ENCODE assay signal across 1 cellular context in the genomic region with DNA sequence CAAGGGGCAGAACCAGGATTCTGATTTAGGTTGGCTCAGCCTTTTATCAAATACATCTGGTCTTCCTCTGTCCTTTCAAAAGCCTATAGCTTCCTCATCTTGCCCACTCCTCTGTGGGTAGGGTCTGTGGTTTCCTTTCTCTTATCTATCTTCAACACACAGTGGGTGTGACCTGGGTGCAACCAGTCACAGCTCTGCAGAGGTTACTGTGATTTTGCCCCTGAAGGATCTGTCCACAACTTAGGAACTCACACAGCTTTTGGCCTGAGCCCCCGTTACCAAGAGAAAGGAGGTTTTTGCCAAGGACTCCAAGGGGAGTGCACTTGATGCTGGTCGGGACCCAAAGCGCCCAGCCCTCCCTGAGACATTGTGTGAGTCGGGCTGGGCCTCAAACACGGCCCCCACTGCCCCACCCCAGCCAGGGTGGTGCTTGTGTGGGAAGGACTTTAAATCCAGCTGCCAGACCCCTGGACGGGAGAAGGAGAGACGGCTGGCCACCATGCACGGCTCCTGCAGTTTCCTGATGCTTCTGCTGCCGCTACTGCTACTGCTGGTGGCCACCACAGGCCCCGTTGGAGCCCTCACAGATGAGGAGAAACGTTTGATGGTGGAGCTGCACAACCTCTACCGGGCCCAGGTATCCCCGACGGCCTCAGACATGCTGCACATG.
TF ChIP-seq lines count a peak whose summit lies in the region.

A gene with protein sequence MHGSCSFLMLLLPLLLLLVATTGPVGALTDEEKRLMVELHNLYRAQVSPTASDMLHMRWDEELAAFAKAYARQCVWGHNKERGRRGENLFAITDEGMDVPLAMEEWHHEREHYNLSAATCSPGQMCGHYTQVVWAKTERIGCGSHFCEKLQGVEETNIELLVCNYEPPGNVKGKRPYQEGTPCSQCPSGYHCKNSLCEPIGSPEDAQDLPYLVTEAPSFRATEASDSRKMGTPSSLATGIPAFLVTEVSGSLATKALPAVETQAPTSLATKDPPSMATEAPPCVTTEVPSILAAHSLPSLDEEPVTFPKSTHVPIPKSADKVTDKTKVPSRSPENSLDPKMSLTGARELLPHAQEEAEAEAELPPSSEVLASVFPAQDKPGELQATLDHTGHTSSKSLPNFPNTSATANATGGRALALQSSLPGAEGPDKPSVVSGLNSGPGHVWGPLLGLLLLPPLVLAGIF (plus strand): TSS at position 477 of the 670 bp plus-strand sequence. CDS start 23 bp downstream, at position 500.

TF ChIP-seq in K562, 482 proteins besides CTCF, POLR2A, EP300 and RAD21 (continued from another document):
- TF ChIP-seq, protein P1, sequence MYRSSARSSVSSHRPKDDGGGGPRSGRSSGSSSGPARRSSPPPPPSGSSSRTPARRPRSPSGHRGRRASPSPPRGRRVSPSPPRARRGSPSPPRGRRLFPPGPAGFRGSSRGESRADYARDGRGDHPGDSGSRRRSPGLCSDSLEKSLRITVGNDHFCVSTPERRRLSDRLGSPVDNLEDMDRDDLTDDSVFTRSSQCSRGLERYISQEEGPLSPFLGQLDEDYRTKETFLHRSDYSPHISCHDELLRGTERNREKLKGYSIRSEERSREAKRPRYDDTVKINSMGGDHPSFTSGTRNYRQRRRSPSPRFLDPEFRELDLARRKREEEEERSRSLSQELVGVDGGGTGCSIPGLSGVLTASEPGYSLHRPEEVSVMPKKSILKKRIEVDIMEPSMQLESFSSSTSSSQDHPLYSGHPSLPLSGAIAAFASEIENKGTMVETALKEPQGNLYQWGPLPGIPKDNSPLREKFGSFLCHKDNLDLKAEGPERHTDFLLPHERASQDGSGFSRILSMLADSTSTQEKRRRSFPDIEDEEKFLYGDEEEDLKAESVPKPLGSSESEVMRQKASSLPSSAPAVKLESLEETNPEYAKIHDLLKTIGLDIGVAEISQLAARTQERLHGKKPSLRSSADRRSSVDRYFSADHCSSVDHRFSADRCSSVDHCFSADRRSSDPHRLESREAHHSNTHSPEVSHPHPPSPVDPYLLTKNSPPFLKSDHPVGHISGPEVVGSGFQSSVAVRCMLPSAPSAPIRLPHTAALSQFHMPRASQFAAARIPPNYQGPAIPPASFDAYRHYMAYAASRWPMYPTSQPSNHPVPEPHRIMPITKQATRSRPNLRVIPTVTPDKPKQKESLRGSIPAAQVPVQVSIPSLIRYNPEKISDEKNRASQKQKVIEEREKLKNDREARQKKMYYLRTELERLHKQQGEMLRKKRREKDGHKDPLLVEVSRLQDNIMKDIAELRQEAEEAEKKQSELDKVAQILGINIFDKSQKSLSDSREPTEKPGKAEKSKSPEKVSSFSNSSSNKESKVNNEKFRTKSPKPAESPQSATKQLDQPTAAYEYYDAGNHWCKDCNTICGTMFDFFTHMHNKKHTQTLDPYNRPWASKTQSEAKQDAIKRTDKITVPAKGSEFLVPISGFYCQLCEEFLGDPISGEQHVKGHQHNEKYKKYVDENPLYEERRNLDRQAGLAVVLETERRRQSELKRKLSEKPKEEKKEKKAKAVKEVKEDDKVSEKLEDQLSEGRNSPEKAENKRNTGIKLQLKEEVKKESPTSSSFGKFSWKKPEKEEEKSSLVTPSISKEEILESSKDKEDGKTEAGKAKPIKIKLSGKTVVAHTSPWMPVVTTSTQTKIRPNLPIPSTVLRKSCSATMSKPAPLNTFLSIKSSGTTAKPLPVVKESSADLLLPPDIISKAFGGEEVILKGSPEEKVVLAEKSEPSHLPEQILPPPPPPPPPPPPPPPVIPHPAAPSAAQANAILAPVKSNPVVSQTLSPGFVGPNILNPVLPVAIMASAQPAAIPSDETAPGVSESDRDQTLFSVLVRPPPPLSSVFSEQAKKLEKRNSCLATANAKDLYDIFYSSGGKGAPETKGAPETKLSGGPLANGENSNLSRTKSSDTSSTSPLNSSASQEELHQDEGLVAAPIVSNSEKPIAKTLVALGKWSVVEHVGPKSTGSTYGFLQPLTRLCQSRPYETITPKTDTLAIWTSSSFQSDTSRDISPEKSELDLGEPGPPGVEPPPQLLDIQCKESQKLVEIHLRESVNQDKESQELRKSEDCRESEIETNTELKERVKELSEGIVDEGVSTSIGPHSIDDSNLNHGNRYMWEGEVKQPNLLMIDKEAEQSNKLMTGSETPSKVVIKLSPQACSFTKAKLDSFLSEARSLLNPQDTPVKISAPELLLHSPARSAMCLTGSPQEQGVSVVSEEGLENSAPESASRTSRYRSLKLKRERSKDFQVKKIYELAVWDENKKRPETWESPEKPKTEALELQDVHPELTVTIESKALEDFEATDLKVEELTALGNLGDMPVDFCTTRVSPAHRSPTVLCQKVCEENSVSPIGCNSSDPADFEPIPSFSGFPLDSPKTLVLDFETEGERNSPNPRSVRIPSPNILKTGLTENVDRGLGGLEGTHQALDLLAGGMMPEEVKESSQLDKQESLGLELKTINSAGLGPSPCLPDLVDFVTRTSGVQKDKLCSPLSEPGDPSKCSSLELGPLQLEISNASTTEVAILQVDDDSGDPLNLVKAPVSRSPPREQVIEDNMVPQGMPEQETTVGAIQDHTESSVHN (IDR thresholded peaks at IDR 0.05; ENCODE audit: borderline replicate concordance in 1 of 2, low read depth in 1 of 2): 0 out of 4 replicates have a peak, but pooled peaks of 1 of the 2 experiments have one; percentile 57
- TF ChIP-seq, protein P2, sequence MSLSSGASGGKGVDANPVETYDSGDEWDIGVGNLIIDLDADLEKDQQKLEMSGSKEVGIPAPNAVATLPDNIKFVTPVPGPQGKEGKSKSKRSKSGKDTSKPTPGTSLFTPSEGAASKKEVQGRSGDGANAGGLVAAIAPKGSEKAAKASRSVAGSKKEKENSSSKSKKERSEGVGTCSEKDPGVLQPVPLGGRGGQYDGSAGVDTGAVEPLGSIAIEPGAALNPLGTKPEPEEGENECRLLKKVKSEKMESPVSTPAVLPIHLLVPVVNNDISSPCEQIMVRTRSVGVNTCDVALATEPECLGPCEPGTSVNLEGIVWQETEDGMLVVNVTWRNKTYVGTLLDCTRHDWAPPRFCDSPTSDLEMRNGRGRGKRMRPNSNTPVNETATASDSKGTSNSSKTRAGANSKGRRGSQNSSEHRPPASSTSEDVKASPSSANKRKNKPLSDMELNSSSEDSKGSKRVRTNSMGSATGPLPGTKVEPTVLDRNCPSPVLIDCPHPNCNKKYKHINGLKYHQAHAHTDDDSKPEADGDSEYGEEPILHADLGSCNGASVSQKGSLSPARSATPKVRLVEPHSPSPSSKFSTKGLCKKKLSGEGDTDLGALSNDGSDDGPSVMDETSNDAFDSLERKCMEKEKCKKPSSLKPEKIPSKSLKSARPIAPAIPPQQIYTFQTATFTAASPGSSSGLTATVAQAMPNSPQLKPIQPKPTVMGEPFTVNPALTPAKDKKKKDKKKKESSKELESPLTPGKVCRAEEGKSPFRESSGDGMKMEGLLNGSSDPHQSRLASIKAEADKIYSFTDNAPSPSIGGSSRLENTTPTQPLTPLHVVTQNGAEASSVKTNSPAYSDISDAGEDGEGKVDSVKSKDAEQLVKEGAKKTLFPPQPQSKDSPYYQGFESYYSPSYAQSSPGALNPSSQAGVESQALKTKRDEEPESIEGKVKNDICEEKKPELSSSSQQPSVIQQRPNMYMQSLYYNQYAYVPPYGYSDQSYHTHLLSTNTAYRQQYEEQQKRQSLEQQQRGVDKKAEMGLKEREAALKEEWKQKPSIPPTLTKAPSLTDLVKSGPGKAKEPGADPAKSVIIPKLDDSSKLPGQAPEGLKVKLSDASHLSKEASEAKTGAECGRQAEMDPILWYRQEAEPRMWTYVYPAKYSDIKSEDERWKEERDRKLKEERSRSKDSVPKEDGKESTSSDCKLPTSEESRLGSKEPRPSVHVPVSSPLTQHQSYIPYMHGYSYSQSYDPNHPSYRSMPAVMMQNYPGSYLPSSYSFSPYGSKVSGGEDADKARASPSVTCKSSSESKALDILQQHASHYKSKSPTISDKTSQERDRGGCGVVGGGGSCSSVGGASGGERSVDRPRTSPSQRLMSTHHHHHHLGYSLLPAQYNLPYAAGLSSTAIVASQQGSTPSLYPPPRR (CRISPR knock-in tag; IDR thresholded peaks at IDR 0.05; ENCODE audit: borderline replicate concordance): peak; percentile 96; the same call in 1 of the 2 replicates
- TF ChIP-seq SMAD4 (CRISPR knock-in tag; conservative IDR thresholded peaks at IDR 0.05) (peak; percentile 86), NR2C2 (CRISPR knock-in tag; IDR thresholded peaks at IDR 0.05) (no peak), NR2C2 (tag; IDR thresholded peaks at IDR 0.05) (0 out of 2 replicates have a peak, but pooled peaks have one; percentile 39), SOX6 (IDR thresholded peaks at IDR 0.05) (peak; percentile 96)
- TF ChIP-seq, protein P3, sequence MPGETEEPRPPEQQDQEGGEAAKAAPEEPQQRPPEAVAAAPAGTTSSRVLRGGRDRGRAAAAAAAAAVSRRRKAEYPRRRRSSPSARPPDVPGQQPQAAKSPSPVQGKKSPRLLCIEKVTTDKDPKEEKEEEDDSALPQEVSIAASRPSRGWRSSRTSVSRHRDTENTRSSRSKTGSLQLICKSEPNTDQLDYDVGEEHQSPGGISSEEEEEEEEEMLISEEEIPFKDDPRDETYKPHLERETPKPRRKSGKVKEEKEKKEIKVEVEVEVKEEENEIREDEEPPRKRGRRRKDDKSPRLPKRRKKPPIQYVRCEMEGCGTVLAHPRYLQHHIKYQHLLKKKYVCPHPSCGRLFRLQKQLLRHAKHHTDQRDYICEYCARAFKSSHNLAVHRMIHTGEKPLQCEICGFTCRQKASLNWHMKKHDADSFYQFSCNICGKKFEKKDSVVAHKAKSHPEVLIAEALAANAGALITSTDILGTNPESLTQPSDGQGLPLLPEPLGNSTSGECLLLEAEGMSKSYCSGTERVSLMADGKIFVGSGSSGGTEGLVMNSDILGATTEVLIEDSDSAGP (CRISPR knock-in tag; IDR thresholded peaks at IDR 0.05): no peak
- TF ChIP-seq, protein P4, sequence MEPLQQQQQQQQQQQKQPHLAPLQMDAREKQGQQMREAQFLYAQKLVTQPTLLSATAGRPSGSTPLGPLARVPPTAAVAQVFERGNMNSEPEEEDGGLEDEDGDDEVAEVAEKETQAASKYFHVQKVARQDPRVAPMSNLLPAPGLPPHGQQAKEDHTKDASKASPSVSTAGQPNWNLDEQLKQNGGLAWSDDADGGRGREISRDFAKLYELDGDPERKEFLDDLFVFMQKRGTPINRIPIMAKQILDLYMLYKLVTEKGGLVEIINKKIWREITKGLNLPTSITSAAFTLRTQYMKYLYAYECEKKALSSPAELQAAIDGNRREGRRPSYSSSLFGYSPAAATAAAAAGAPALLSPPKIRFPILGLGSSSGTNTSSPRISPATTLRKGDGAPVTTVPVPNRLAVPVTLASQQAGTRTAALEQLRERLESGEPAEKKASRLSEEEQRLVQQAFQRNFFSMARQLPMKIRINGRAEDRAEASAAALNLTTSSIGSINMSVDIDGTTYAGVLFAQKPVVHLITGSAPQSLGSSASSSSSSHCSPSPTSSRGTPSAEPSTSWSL (CRISPR knock-in tag; IDR thresholded peaks at IDR 0.05; ENCODE audit: borderline replicate concordance): no peak
- TF ChIP-seq, protein P5, sequence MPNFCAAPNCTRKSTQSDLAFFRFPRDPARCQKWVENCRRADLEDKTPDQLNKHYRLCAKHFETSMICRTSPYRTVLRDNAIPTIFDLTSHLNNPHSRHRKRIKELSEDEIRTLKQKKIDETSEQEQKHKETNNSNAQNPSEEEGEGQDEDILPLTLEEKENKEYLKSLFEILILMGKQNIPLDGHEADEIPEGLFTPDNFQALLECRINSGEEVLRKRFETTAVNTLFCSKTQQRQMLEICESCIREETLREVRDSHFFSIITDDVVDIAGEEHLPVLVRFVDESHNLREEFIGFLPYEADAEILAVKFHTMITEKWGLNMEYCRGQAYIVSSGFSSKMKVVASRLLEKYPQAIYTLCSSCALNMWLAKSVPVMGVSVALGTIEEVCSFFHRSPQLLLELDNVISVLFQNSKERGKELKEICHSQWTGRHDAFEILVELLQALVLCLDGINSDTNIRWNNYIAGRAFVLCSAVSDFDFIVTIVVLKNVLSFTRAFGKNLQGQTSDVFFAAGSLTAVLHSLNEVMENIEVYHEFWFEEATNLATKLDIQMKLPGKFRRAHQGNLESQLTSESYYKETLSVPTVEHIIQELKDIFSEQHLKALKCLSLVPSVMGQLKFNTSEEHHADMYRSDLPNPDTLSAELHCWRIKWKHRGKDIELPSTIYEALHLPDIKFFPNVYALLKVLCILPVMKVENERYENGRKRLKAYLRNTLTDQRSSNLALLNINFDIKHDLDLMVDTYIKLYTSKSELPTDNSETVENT (CRISPR knock-in tag; IDR thresholded peaks at IDR 0.05): no peak
- TF ChIP-seq, protein P6, sequence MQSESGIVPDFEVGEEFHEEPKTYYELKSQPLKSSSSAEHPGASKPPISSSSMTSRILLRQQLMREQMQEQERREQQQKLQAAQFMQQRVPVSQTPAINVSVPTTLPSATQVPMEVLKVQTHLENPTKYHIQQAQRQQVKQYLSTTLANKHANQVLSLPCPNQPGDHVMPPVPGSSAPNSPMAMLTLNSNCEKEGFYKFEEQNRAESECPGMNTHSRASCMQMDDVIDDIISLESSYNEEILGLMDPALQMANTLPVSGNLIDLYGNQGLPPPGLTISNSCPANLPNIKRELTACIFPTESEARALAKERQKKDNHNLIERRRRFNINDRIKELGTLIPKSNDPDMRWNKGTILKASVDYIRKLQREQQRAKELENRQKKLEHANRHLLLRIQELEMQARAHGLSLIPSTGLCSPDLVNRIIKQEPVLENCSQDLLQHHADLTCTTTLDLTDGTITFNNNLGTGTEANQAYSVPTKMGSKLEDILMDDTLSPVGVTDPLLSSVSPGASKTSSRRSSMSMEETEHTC (IDR thresholded peaks at IDR 0.05): no peak
